Comparison of ENCODE assay signal across 22 cellular contexts in the genomic region with DNA sequence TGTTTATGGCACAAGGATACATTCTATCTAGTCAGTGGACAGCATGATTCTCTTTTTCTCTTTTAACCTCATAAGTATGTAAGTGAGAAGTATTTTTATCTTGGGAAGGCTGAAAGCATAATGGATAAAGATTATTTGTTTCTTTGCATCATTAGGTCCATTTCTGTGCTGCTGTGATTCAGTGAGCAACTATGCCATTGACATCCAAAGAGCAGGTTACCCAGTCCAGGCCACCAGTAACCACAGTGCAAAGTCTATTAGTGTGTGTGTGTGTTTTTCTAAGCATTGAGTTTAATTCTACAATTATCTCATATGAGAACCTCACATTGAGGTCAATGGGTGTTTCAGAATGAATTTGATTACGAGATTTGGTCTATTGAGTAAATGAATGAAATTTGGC.
"Had no signal": no experiment of that assay in that cellular context is flagged by ENCODE, and none has a peak within 500 bp of the region (broad histone marks: within the 10 kb centered on the region; RNA-seq: fewer than 3 reads in every experiment).

No MANE protein-coding gene starts in this region.

- ATAC-seq: activated naive CD4-positive, alpha-beta T cell treated with anti-CD3 and anti-CD28 coated beads, Interleukin-2, amount 50 U/mL, for 72 hours; activated naive CD8-positive, alpha-beta T cell treated with anti-CD3 and anti-CD28 coated beads, Interleukin-2, amount 50 U/mL, for 24 hours; activated T-cell treated with anti-CD3 and anti-CD28 coated beads, Interleukin-2, amount 50 U/mL, for 4 hours; body of pancreas; T-cell had no signal

- H3K4me3 ChIP-seq: body of pancreas had no signal

- DNase-seq: activated CD4-positive, alpha-beta memory T cell treated with anti-CD3 and anti-CD28 coated beads for 36 hours; activated CD4-positive, alpha-beta T cell treated with anti-CD3 and anti-CD28 coated beads, Interleukin-2, amount 10 ng/mL, durations not matched to agents 7 days and 5 days; activated CD4-positive, CD25-positive, alpha-beta regulatory T cell; activated CD8-positive, alpha-beta memory T cell treated with anti-CD3 and anti-CD28 coated beads for 24 hours; activated effector memory CD4-positive, alpha-beta T cell treated with anti-CD3 and anti-CD28 coated beads, Interleukin-2, amount 50 U/mL, for 16 hours; activated naive CD4-positive, alpha-beta T cell treated with Interleukin-2 at 50 U/mL for 16 hours; activated naive CD8-positive, alpha-beta T cell treated with anti-CD3 and anti-CD28 coated beads, Interleukin-2, amount 50 U/mL, for 24 hours; activated T-cell treated with anti-CD3 and anti-CD28 coated beads, Interleukin-2, amount 50 U/mL, for 4 hours; amniotic stem cell; body of pancreas; central memory CD4-positive, alpha-beta T cell; MV-4-11; NCI-H1092 treated with DMSO at 0.1 percent for 48 hours; NCI-H1417 treated with DMSO at 0.1 percent for 48 hours; NCI-H1694; NCI-H2029 treated with DMSO at 0.1 percent for 48 hours; NCI-H510A treated with DMSO at 0.1 percent for 48 hours; SIG-M5; T-cell; T-helper 2 cell; T1000 had no signal
